ENCODE assay signal across 28 cellular contexts in genomic region chr2:56195563-56195962, GRCh38. TPM values are rescaled to one million over a fixed set of nuclear protein-coding genes. Genes with fewer than 3 reads are reported as not detected.
DNase-seq lines count a peak whose midpoint lies in the region; ATAC-seq, FAIRE-seq and TF ChIP-seq lines count a peak whose summit lies in the region.
"Had no signal": no experiment of that assay in that cellular context is flagged by ENCODE, and none has a peak within 500 bp of the region (broad histone marks: within the 10 kb centered on the region; RNA-seq: fewer than 3 reads in every experiment).

No MANE protein-coding gene starts in this region.

- no peak for DNase-seq in A549 (ENCODE audit: low read depth in 1 of 2, low spot score in 1 of 2)
- DNase-seq in GM23248, result peak; percentile 44
- DNase-seq in amniotic epithelial cell (ENCODE audit: low read depth), result peak; percentile 61
- DNase-seq in fibroblast of the aortic adventitia (ENCODE audit: low read depth), result peak; percentile 36
- no peak for DNase-seq in activated CD4-positive, alpha-beta T cell treated with anti-CD3 and anti-CD28 coated beads, Interleukin-2, amount 10 ng/mL, durations not matched to agents 7 days and 5 days
- DNase-seq in H54 (ENCODE audit: insufficient read length, low spot score), result no peak
- no peak for DNase-seq in NCI-H2107 treated with DMSO at 0.1 percent for 48 hours (lab: John Stamatoyannopoulos, UW; ENCODE audit: unreplicated experiment)
- DNase-seq: ACHN; activated CD4-positive, alpha-beta T cell treated with anti-CD3 and anti-CD28 coated beads, Interleukin-2, amount 50 U/mL, for 1 hour; activated naive CD4-positive, alpha-beta T cell; activated T-cell treated with anti-CD3 and anti-CD28 coated beads, Interleukin-2, amount 50 U/mL, for 48 hours; DND-41; glutamatergic neuron; Kasumi-1; naive thymus-derived CD4-positive, alpha-beta T cell; NCI-H2171; NCI-H524; occipital lobe; SHP77; stimulated activated CD4-positive, alpha-beta T cell treated with anti-CD3 and anti-CD28 coated beads, Interleukin-2, amount 100 ng/mL, for 24 hours; T-helper 9 cell had no signal

- no peaks in the 10 kb centered on the region for H4K20me1 ChIP-seq in GM23248 (ENCODE audit: insufficient read depth)

- H3K27me3 Mint-ChIP-seq in activated CD4-positive, alpha-beta T cell treated with anti-CD3 and anti-CD28 coated beads, Interleukin-2, amount 10 ng/mL, durations not matched to agents 7 days and 5 days, result no peaks in the 10 kb centered on the region

- H3K9ac ChIP-seq in GM23248, result no peak overlapping the region

- no peaks in the 10 kb centered on the region for H3K36me3 ChIP-seq in GM23248 (ENCODE audit: low read depth)
- H3K36me3 ChIP-seq: cardiac muscle cell, tibial nerve had no signal

- no peak for TF ChIP-seq EP300 in A549 (IDR thresholded peaks at IDR 0.05)

- H3K4me1 ChIP-seq in A549 (no peaks in the 10 kb centered on the region; the same call in 2 of the 3 replicates), GM23248 (ENCODE audit: insufficient read depth) (peaks cover 19% of the 10 kb centered on the region; the same call in 1 of the 2 replicates)
- H3K4me1 ChIP-seq: tibial nerve had no signal

- H3K9me3 ChIP-seq in A549 (no peaks in the 10 kb centered on the region), GM23248 (ENCODE audit: low read depth) (no peaks in the 10 kb centered on the region)
- H3K9me3 ChIP-seq: tibial nerve had no signal

- CTCF ChIA-PET in A549 (lab: Yijun Ruan, JAX), result interaction anchor here (9.8 kb wide), 1 partner anchor 10 kb away, joined by 66 read pairs; the partner anchor contains the start of gene CCDC85A
- CTCF ChIA-PET in activated CD4-positive, alpha-beta T cell treated with anti-CD3 and anti-CD28 coated beads, Interleukin-2, amount 10 ng/mL, durations not matched to agents 7 days and 5 days (lab: Charles Lee), result no interaction called here

- H3K4me1 Mint-ChIP-seq in activated CD4-positive, alpha-beta T cell treated with anti-CD3 and anti-CD28 coated beads, Interleukin-2, amount 10 ng/mL, durations not matched to agents 7 days and 5 days, result no peaks in the 10 kb centered on the region
- H3K4me1 Mint-ChIP-seq: naive thymus-derived CD4-positive, alpha-beta T cell had no signal

- H3K27me3 ChIP-seq in GM23248 (replicated peaks; ENCODE audit: insufficient read depth), result no peaks in the 10 kb centered on the region
- H3K27me3 ChIP-seq: tibial nerve had no signal

- no peaks in the 10 kb centered on the region for H3K9me3 Mint-ChIP-seq in activated CD4-positive, alpha-beta T cell treated with anti-CD3 and anti-CD28 coated beads, Interleukin-2, amount 10 ng/mL, durations not matched to agents 7 days and 5 days
- H3K9me3 Mint-ChIP-seq: mesothelial cell of epicardium had no signal

- POLR2A ChIA-PET in A549 (lab: Yijun Ruan, JAX), result no interaction called here
- POLR2A ChIA-PET in activated CD4-positive, alpha-beta T cell treated with anti-CD3 and anti-CD28 coated beads, Interleukin-2, amount 10 ng/mL, durations not matched to agents 7 days and 5 days (lab: Charles Lee), result no interaction called here

- no peak overlapping the region for H3K27ac Mint-ChIP-seq in activated CD4-positive, alpha-beta T cell treated with anti-CD3 and anti-CD28 coated beads, Interleukin-2, amount 10 ng/mL, durations not matched to agents 7 days and 5 days
- H3K27ac Mint-ChIP-seq: mesothelial cell of epicardium; naive thymus-derived CD4-positive, alpha-beta T cell had no signal

- no peaks in the 10 kb centered on the region for H3K36me3 Mint-ChIP-seq in activated CD4-positive, alpha-beta T cell treated with anti-CD3 and anti-CD28 coated beads, Interleukin-2, amount 10 ng/mL, durations not matched to agents 7 days and 5 days (ENCODE audit: low read depth)
- H3K36me3 Mint-ChIP-seq: mesothelial cell of epicardium; naive thymus-derived CD4-positive, alpha-beta T cell had no signal

- ATAC-seq in A549 (no peak), GM18861 (IDR thresholded peaks at IDR 0.05; ENCODE audit: unreplicated experiment) (no peak)
- ATAC-seq: GM12878; naive thymus-derived CD4-positive, alpha-beta T cell; Panc1 had no signal

- TF ChIP-seq POLR2A in A549 (IDR thresholded peaks at IDR 0.05; ENCODE audit: low read length) (no peak), H54 (IDR thresholded peaks at IDR 0.05; ENCODE audit: low read depth, low read length) (no peak)

- H3K4me2 ChIP-seq in A549 (no peak overlapping the region), GM23248 (ENCODE audit: unreplicated experiment) (no peak overlapping the region)

- H3K27ac ChIP-seq in A549 (no peak overlapping the region), GM23248 (no peak overlapping the region)
- H3K27ac ChIP-seq: cardiac muscle cell, tibial nerve had no signal

- H3K9me2 ChIP-seq in GM23248 (ENCODE audit: insufficient read depth), result no peaks in the 10 kb centered on the region

- H3K4me3 ChIP-seq in A549 (no peak overlapping the region), GM23248 (no peak overlapping the region), fibroblast of the aortic adventitia (ENCODE audit: low read depth, low read length) (no peak overlapping the region)
- H3K4me3 ChIP-seq: cardiac muscle cell, GM12878, tibial nerve had no signal

- H2AFZ ChIP-seq in GM23248, result no peak overlapping the region

- TF ChIP-seq CTCF in A549 (IDR thresholded peaks at IDR 0.05), result no peak
- no peak for TF ChIP-seq CTCF in fibroblast of the aortic adventitia (IDR thresholded peaks at IDR 0.05; ENCODE audit: insufficient read depth, low read length)

- in situ Hi-C loops in GM23248 (cut with MboI), result no loop called here

- no peak overlapping the region for H3K4me3 Mint-ChIP-seq in activated CD4-positive, alpha-beta T cell treated with anti-CD3 and anti-CD28 coated beads, Interleukin-2, amount 10 ng/mL, durations not matched to agents 7 days and 5 days
- H3K4me3 Mint-ChIP-seq: mesothelial cell of epicardium; naive thymus-derived CD4-positive, alpha-beta T cell had no signal

- no peak for FAIRE-seq in A549 (lab: Jason Lieb, UNC)
- no peak for FAIRE-seq in H54 (lab: Jason Lieb, UNC)
- FAIRE-seq: GM12878, keratinocyte had no signal

- no peak for TF ChIP-seq RAD21 in A549 (conservative IDR thresholded peaks at IDR 0.05 in 1 of 2, IDR thresholded peaks at IDR 0.05 in 1 of 2)

- H3F3A ChIP-seq in GM23248 (ENCODE audit: insufficient read depth), result no peaks in the 10 kb centered on the region

- H3K79me2 ChIP-seq in GM23248 (ENCODE audit: insufficient read depth), result no peaks in the 10 kb centered on the region

TF ChIP-seq in A549, 52 proteins besides CTCF, POLR2A, EP300 and RAD21:
- no peak for TF ChIP-seq RCOR1 (IDR thresholded peaks at IDR 0.05; ENCODE audit: low read depth, low read length)
- TF ChIP-seq MAFK (IDR thresholded peaks at IDR 0.05; ENCODE audit: partially characterized antibody), result peak; percentile 73

RNA-seq across cellular contexts. Expression of gene CCDC85A, which starts 11.8 kb away (rescaled TPM):
- 0.03 and 0.05 TPM in 2 replicates for polyA plus RNA-seq in A549 (2011; rRNA removed)
- 0.07 and 0.09 TPM in 2 replicates for polyA plus RNA-seq in A549 (2012; cell fraction: cytosol; rRNA removed)
- 0.05 and 0.06 TPM in 2 replicates for polyA plus RNA-seq in A549 (2012; cell fraction: nucleus; rRNA removed)
- 0.20 to 0.30 TPM (median 0.22 TPM) in 3 replicates for polyA plus RNA-seq in A549 (2017; fragmentation: RNase III; extraction: RNeasy Plus Mini Kit Qiagen cat#74134 plus additional on column Dnase treatment)
- 0.12 and 0.15 TPM in 2 replicates for polyA minus RNA-seq in A549 (2011; rRNA and poly(A)+ RNA removed)
- total RNA-seq in GM23248 (2014; rRNA removed; shearing (Covaris generic)), result 4.2 and 9.9 TPM in 2 replicates
- polyA plus RNA-seq in GM23248 (2016; fragmentation: Nextera tagmentation; extraction: Ambion mirVana), result 1.6 TPM in 2 replicates
- total RNA-seq in fibroblast of the aortic adventitia (ENCODE audit: low replicate concordance), result 0.45 and 1.8 TPM in 2 replicates
- total RNA-seq in activated CD4-positive, alpha-beta T cell treated with anti-CD3 and anti-CD28 coated beads, Interleukin-2, amount 10 ng/mL, durations not matched to agents 7 days and 5 days, result not detected
- total RNA-seq: GM12878; naive thymus-derived CD4-positive, alpha-beta T cell had no signal
- polyA plus RNA-seq: keratinocyte; naive thymus-derived CD4-positive, alpha-beta T cell had no signal

Comparison
In these comparisons a context has a peak if more than half of its experiments do, and no peak if none do; other contexts are left out.
1. DNase-seq: peak in GM23248 (single experiment), amniotic epithelial cell (single experiment) and fibroblast of the aortic adventitia (single experiment); none in A549 (0 of 2), activated CD4-positive, alpha-beta T cell treated with anti-CD3 and anti-CD28 coated beads, Interleukin-2, amount 10 ng/mL, durations not matched to agents 7 days and 5 days (single experiment), H54 (single experiment) and NCI-H2107 treated with DMSO at 0.1 percent for 48 hours (single experiment).